9 cellular contexts compared by ENCODE assay signal in the genomic region with DNA sequence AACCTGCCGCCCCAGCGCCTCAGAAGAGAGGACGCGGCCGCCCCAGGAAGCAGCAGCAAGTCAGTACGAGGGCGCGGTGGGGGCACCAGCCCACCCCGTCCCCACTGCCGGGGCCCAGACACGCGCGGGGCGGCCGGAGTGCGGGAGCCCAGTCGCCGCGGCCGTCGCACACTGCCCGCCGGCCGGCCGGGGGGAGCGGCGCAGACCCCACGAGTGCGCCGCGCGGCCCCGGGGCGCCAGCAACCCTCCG. TPM values are rescaled to one million over a fixed set of nuclear protein-coding genes. Genes with fewer than 3 reads are reported as not detected.
DNase-seq lines count a peak whose midpoint lies in the region; ATAC-seq and TF ChIP-seq lines count a peak whose summit lies in the region.
"Had no signal": no experiment of that assay in that cellular context is flagged by ENCODE, and none has a peak within 500 bp of the region (broad histone marks: within the 10 kb centered on the region; RNA-seq: fewer than 3 reads in every experiment).

No MANE protein-coding gene starts in this region.

- no peaks in the 10 kb centered on the region for H3K9me3 ChIP-seq in ES-I3 (ENCODE audit: control insufficient read depth, insufficient read depth, low read length)
- no peaks in the 10 kb centered on the region for H3K9me3 ChIP-seq in heart right ventricle
- no peaks in the 10 kb centered on the region for H3K9me3 ChIP-seq in prostate gland

- ATAC-seq in heart right ventricle (peak in 3 of 8 donors; percentile 18 to 45 (median 29)), HG03378 (IDR thresholded peaks at IDR 0.05; ENCODE audit: unreplicated experiment) (no peak), HG02759 (IDR thresholded peaks at IDR 0.05; ENCODE audit: unreplicated experiment) (no peak), HG03045 (IDR thresholded peaks at IDR 0.05; ENCODE audit: unreplicated experiment) (no peak)

- intact Hi-C loops in heart right ventricle (cut with DNase I) (no loop called here), prostate gland (cut with DNase I) (no loop called here)

- no peak for TF ChIP-seq POLR2A in prostate gland (IDR thresholded peaks at IDR 0.05)

- 2 to 3% methylated on average over 18 to 35 of the region's 35 CpGs for WGBS in heart right ventricle, 2 donors
- 0% methylated on average over 1 of the region's 35 CpGs for WGBS in prostate gland

- no peak overlapping the region for H3K27ac ChIP-seq in heart right ventricle
- no peak overlapping the region for H3K27ac ChIP-seq in prostate gland

- H3K27me3 ChIP-seq in heart right ventricle = peaks cover 7 to 90% (median 58%) of the 10 kb centered on the region in 7 donors
- peaks cover 5% of the 10 kb centered on the region for H3K27me3 ChIP-seq in prostate gland (replicated peaks; ENCODE audit: insufficient read depth)

- peak overlapping the region; percentile 78 for H3K9ac ChIP-seq in ES-I3 (ENCODE audit: low read depth, low read length)

- TF ChIP-seq CTCF in WI38 (IDR thresholded peaks at IDR 0.05; ENCODE audit: low read depth, low read length) = no peak
- no peak for TF ChIP-seq CTCF in heart right ventricle (IDR thresholded peaks at IDR 0.05)
- TF ChIP-seq CTCF in prostate gland (IDR thresholded peaks at IDR 0.05) = no peak

- H3K36me3 ChIP-seq in ES-I3 (ENCODE audit: insufficient read depth, low read length) (no peaks in the 10 kb centered on the region), heart right ventricle (no peaks in the 10 kb centered on the region), prostate gland (no peaks in the 10 kb centered on the region)

- no peak for DNase-seq in heart right ventricle
- DNase-seq in prostate gland (ENCODE audit: low spot score) = no peak
- no peak for DNase-seq in C1 segment of cervical spinal cord (lab: John Stamatoyannopoulos, UW)

- peaks cover 10% of the 10 kb centered on the region; the same call in 1 of the 2 replicates for H3K4me1 ChIP-seq in ES-I3 (ENCODE audit: insufficient read depth, low read length)
- peaks cover 7 to 42% (median 27%) of the 10 kb centered on the region in 9 donors for H3K4me1 ChIP-seq in heart right ventricle
- peaks cover 5% of the 10 kb centered on the region for H3K4me1 ChIP-seq in prostate gland (replicated peaks)

- H3K4me3 ChIP-seq in WI38 (ENCODE audit: low read depth, low read length) (peak overlapping the region; percentile 93), heart right ventricle (peak overlapping the region; percentile 29 to 68 (median 58)), prostate gland (peak overlapping the region; percentile 31 to 35)

RNA-seq across cellular contexts. Expression of a gene that starts 1.0 kb away (rescaled TPM):
- total RNA-seq in heart right ventricle (under 1 TPM in 1 of 10 donors, not detected in 9; 0.47 TPM), prostate gland (under 1 TPM; 0.09 to 0.28 TPM)
- under 1 TPM; 0.07 to 0.12 TPM for polyA plus RNA-seq in heart right ventricle
- total RNA-seq: activated CD8-positive, alpha-beta memory T cell treated with anti-CD3 and anti-CD28 coated beads for 36 hours had no signal

Comparison
In these comparisons a context has a peak if more than half of its experiments do, and no peak if none do; other contexts are left out.
1. H3K4me3 ChIP-seq: peak in every context shown above with its lines; median percentile 93 in WI38; 58 in heart right ventricle; 33 in prostate gland.